Comparison of ENCODE assay signal across 7 cellular contexts in the genomic region with DNA sequence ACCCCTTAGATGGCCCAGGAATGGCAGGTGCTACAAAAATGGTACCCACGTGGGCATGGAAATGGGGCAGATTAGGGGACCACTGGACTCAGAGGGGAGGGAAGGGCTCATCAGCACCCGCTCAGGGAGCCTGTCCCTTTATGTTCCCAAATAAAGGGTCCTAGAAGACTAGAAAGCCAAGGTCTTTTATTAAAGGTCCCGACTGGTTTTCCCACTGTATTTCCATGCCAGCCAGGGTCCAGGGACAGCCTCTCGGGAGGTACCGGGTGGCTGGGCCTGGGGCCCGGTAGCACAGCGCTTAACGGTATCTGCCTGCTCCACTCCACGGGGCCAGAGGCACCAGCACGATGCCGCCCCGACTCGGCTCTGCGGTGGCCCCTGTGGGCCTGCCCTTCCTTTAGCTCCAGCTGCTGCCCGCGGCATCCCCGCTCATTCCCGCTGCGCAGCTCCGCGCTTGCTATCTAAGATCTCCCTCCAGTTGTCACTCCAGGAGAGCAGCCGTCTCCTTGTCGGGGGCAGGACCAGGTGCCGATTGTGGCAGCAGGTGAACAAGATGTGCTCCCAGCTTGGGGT. TPM values are rescaled to one million over a fixed set of nuclear protein-coding genes. Genes with fewer than 3 reads are reported as not detected.
DNase-seq lines count a peak whose midpoint lies in the region; TF ChIP-seq lines count a peak whose summit lies in the region.
"Had no signal": no experiment of that assay in that cellular context is flagged by ENCODE, and none has a peak within 500 bp of the region (broad histone marks: within the 10 kb centered on the region; RNA-seq: fewer than 3 reads in every experiment).

No MANE protein-coding gene starts in this region.

- H3K4me3 ChIP-seq in stomach: peak overlapping the region in 3 of 4 donors; percentile 70 to 78 (median 73)

- H3K27ac ChIP-seq in epithelial cell of prostate (peak overlapping the region; percentile 85), stomach (peak overlapping the region in 4 of 5 donors; percentile 90 to 94 (median 90))

- DNase-seq in activated CD4-positive, alpha-beta T cell treated with anti-CD3 and anti-CD28 coated beads, Interleukin-2, amount 10 ng/mL, durations not matched to agents 24 days and 14 days: no peak
- DNase-seq in activated CD4-positive, alpha-beta T cell treated with anti-CD3 and anti-CD28 coated beads for 1 hour: no peak
- DNase-seq in epithelial cell of prostate (ENCODE audit: low read depth, low spot score) (no peak), stomach (no peak), DMS 273 treated with DMSO at 0.1 percent for 48 hours (lab: John Stamatoyannopoulos, UW) (no peak)
- no peak for DNase-seq in stimulated activated CD4-positive, alpha-beta T cell treated with anti-CD3 and anti-CD28 coated beads, Interleukin-4, amount 100 ng/mL, for 1 hour
- DNase-seq: NCI-H187 treated with DMSO at 0.1 percent for 48 hours had no signal

- TF ChIP-seq EP300 in stomach (IDR thresholded peaks at IDR 0.05): no peak

- TF ChIP-seq CTCF in stomach (IDR thresholded peaks at IDR 0.05): no peak

- 71 to 80% (median 75%) methylated on average over 19 to 24 of the region's 24 CpGs for WGBS in stomach, 5 donors

- no peak overlapping the region for H3K27ac Mint-ChIP-seq in activated CD4-positive, alpha-beta T cell treated with anti-CD3 and anti-CD28 coated beads, Interleukin-2, amount 10 ng/mL, durations not matched to agents 24 days and 14 days

- H3K36me3 ChIP-seq in stomach: peaks cover 11 to 27% (median 20%) of the 10 kb centered on the region in 4 donors

- H3K27me3 Mint-ChIP-seq in activated CD4-positive, alpha-beta T cell treated with anti-CD3 and anti-CD28 coated beads, Interleukin-2, amount 10 ng/mL, durations not matched to agents 24 days and 14 days: no peaks in the 10 kb centered on the region

- peak overlapping the region; percentile 91 for H3K4me3 Mint-ChIP-seq in activated CD4-positive, alpha-beta T cell treated with anti-CD3 and anti-CD28 coated beads, Interleukin-2, amount 10 ng/mL, durations not matched to agents 24 days and 14 days

- intact Hi-C loops in activated CD4-positive, alpha-beta T cell treated with anti-CD3 and anti-CD28 coated beads, Interleukin-2, amount 10 ng/mL, durations not matched to agents 24 days and 14 days (cut with micrococcal nuclease): loop anchor here (2.0 to 5.0 kb wide), 3 partner anchors 15 to 52 kb away; a partner anchor contains a TSS
- intact Hi-C loops in stomach (cut with DNase I; ENCODE audit: low total_unique reads): no loop called here

- no peak for TF ChIP-seq POLR2A in stomach (IDR thresholded peaks at IDR 0.05)

- no peaks in the 10 kb centered on the region for H3K27me3 ChIP-seq in stomach

- H3K9me3 Mint-ChIP-seq in activated CD4-positive, alpha-beta T cell treated with anti-CD3 and anti-CD28 coated beads, Interleukin-2, amount 10 ng/mL, durations not matched to agents 24 days and 14 days: no peaks in the 10 kb centered on the region

- H3K9me3 ChIP-seq in stomach: no peaks in the 10 kb centered on the region

- peaks cover 26% of the 10 kb centered on the region for H3K4me1 Mint-ChIP-seq in activated CD4-positive, alpha-beta T cell treated with anti-CD3 and anti-CD28 coated beads, Interleukin-2, amount 10 ng/mL, durations not matched to agents 24 days and 14 days

- H3K4me1 ChIP-seq in stomach: peaks cover 9 to 39% (median 38%) of the 10 kb centered on the region in 4 donors

- H3K36me3 Mint-ChIP-seq in activated CD4-positive, alpha-beta T cell treated with anti-CD3 and anti-CD28 coated beads, Interleukin-2, amount 10 ng/mL, durations not matched to agents 24 days and 14 days (ENCODE audit: low read depth): peaks cover 20% of the 10 kb centered on the region

RNA-seq across cellular contexts. Expression of a gene that starts 1.4 kb away (rescaled TPM):
- total RNA-seq in activated CD4-positive, alpha-beta T cell treated with anti-CD3 and anti-CD28 coated beads, Interleukin-2, amount 10 ng/mL, durations not matched to agents 24 days and 14 days: 76.5 and 84.7 TPM in 2 replicates
- 100 to 1,000 TPM in 3 of 5 donors, 10 to 100 TPM in 2; 24.1 to 472 (median 150) TPM for total RNA-seq in stomach
- polyA plus RNA-seq in stomach: 100 to 1,000 TPM in 2 of 3 donors, 10 to 100 TPM in 1; 60.5 to 120 (median 117) TPM

RNA-seq across cellular contexts. Expression of a gene that starts 20.4 kb away (rescaled TPM):
- total RNA-seq in activated CD4-positive, alpha-beta T cell treated with anti-CD3 and anti-CD28 coated beads, Interleukin-2, amount 10 ng/mL, durations not matched to agents 24 days and 14 days: 11.2 and 12.0 TPM in 2 replicates
- total RNA-seq in stomach: 10 to 100 TPM in 4 of 5 donors, 1 to 10 TPM in 1; 2.2 to 26.8 (median 13.9) TPM
- 10 to 100 TPM in 2 of 3 donors, 1 to 10 TPM in 1; 9.6 to 10.8 (median 10.7) TPM for polyA plus RNA-seq in stomach

RNA-seq across cellular contexts. Expression of a gene that starts 24.2 kb away (rescaled TPM):
- total RNA-seq in activated CD4-positive, alpha-beta T cell treated with anti-CD3 and anti-CD28 coated beads, Interleukin-2, amount 10 ng/mL, durations not matched to agents 24 days and 14 days: 271 and 292 TPM in 2 replicates
- 100 to 1,000 TPM in 1 of 5 donors, 10 to 100 TPM in 3, 1 to 10 TPM in 1; 8.0 to 217 (median 61.9) TPM for total RNA-seq in stomach
- 100 to 1,000 TPM; 133 to 405 (median 227) TPM for polyA plus RNA-seq in stomach

RNA-seq across cellular contexts. Expression of a gene that starts 42.4 kb away (rescaled TPM):
- total RNA-seq in activated CD4-positive, alpha-beta T cell treated with anti-CD3 and anti-CD28 coated beads, Interleukin-2, amount 10 ng/mL, durations not matched to agents 24 days and 14 days: 6.8 and 7.2 TPM in 2 replicates
- total RNA-seq in stomach: 100 to 1,000 TPM in 1 of 5 donors, 10 to 100 TPM in 4; 30.3 to 132 (median 57.1) TPM
- polyA plus RNA-seq in stomach: 1 to 10 TPM; 6.8 to 9.0 (median 7.9) TPM

RNA-seq across cellular contexts. Expression of a gene that starts 52.6 kb away (rescaled TPM):
- total RNA-seq in activated CD4-positive, alpha-beta T cell treated with anti-CD3 and anti-CD28 coated beads, Interleukin-2, amount 10 ng/mL, durations not matched to agents 24 days and 14 days: 658 and 659 TPM in 2 replicates
- total RNA-seq in stomach: 10 to 100 TPM; 10.7 to 88.1 (median 53.6) TPM
- polyA plus RNA-seq in stomach: 100 to 1,000 TPM in 2 of 3 donors, 10 to 100 TPM in 1; 66.0 to 141 (median 130) TPM
